Comparison of ENCODE assay signal across 18 cellular contexts in the genomic region with DNA sequence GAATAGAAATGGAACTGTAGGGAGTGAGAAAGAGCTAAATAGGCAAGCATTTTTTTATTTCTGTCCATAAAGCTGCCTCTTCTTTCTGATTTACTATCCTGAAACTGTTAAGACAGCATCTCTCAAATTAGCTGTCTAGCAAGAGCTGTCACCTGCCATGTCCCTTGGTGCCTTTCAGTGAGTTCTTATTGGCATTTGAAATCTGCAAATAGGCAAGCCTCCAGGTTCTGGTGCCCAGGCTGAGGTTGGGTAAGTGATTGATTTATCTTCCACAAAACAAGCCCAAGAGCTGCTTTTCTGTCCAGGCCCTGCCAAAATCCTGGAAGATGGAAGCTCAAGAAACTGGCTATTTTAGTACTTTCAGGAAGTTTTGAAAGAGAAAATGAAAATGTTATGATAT.
"Had no signal": no experiment of that assay in that cellular context is flagged by ENCODE, and none has a peak within 500 bp of the region (broad histone marks: within the 10 kb centered on the region; RNA-seq: fewer than 3 reads in every experiment).

No MANE protein-coding gene starts in this region.

- H3K36me3 ChIP-seq: lower lobe of right lung, sigmoid colon had no signal

- H3K4me1 ChIP-seq: lower lobe of right lung had no signal

- DNase-seq: activated B cell treated with CpG ODN at 0.5 μM for 24 hours; activated CD4-positive, alpha-beta T cell treated with anti-CD3 and anti-CD28 coated beads, Interleukin-2, amount 10 ng/mL, durations not matched to agents 24 days and 14 days; activated CD8-positive, alpha-beta memory T cell treated with anti-CD3 and anti-CD28 coated beads for 24 hours; amygdala; cerebellar nuclear complex; dermis blood vessel endothelial cell; endodermal cell; erythroblast; immature natural killer cell; lower lobe of right lung; naive B cell; occipital lobe; psoas muscle; sigmoid colon; stimulated activated CD4-positive, alpha-beta T cell treated with anti-CD3 and anti-CD28 coated beads, Interleukin-2, amount 100 ng/mL, for 24 hours; stimulated activated naive CD4-positive, alpha-beta T cell treated with Interleukin-2 at 50 U/mL for 16 hours; T-helper 17 cell had no signal

- H3K4me3 ChIP-seq: lower lobe of right lung, psoas muscle, sigmoid colon had no signal

- ATAC-seq: activated naive CD4-positive, alpha-beta T cell treated with anti-CD3 and anti-CD28 coated beads, Interleukin-2, amount 50 U/mL, for 72 hours; lower lobe of right lung; psoas muscle; T-helper 17 cell had no signal

- H3K9me3 ChIP-seq: lower lobe of right lung, psoas muscle, sigmoid colon had no signal

- H3K27me3 ChIP-seq: sigmoid colon had no signal

- H3K27ac ChIP-seq: lower lobe of right lung, psoas muscle, sigmoid colon had no signal
